Comparison of ENCODE assay signal across 1 cellular context in genomic region chr20:45336530-45337366, GRCh38.
A peak's percentile ranks its signal among the peaks of the same experiment; 100 is the strongest.
TF ChIP-seq lines count a peak whose summit lies in the region.

No MANE protein-coding gene starts in this region.

TF ChIP-seq in liver, 16 proteins besides CTCF, POLR2A, EP300 and RAD21 (continued from another document):
- TF ChIP-seq HNF4G (IDR thresholded peaks at IDR 0.05) = peak; percentile 14
